ENCODE assay signal across 9 cellular contexts in genomic region chrX:85851418-85851817, GRCh38.
DNase-seq lines count a peak whose midpoint lies in the region; ATAC-seq, FAIRE-seq and TF ChIP-seq lines count a peak whose summit lies in the region.
"Had no signal": no experiment of that assay in that cellular context is flagged by ENCODE, and none has a peak within 500 bp of the region (broad histone marks: within the 10 kb centered on the region; RNA-seq: fewer than 3 reads in every experiment).

No MANE protein-coding gene starts in this region.

- H3K4me2 ChIP-seq in endothelial cell of umbilical vein (ENCODE audit: insufficient read depth, low read length), result no peak overlapping the region

- CTCF ChIA-PET in activated CD4-positive, alpha-beta memory T cell treated with anti-CD3 and anti-CD28 coated beads for 36 hours (lab: Charles Lee), result no interaction called here
- CTCF ChIA-PET in activated CD4-positive, alpha-beta memory T cell treated with anti-CD3 and anti-CD28 coated beads, Interleukin-2, amount 10 ng/mL, durations not matched to agents 7 days and 5 days (lab: Charles Lee), result no interaction called here
- CTCF ChIA-PET in endothelial cell of umbilical vein (lab: Charles Lee), result interaction anchor here (1.1 to 3.4 kb wide), 2 partner anchors 9 to 1095 kb away, joined by 3 to 19 read pairs; no protein-coding TSS in a partner anchor

- no peaks in the 10 kb centered on the region for H3K9me3 ChIP-seq in endothelial cell of umbilical vein (replicated peaks; ENCODE audit: control insufficient read depth, insufficient read depth, low read length)

- no peak overlapping the region for H3K9ac ChIP-seq in endothelial cell of umbilical vein (replicated peaks; ENCODE audit: extremely low read depth, insufficient read depth, low read length)

- no peak for FAIRE-seq in endothelial cell of umbilical vein (lab: Jason Lieb, UNC)

- POLR2A ChIA-PET in activated CD4-positive, alpha-beta memory T cell treated with anti-CD3 and anti-CD28 coated beads for 36 hours (lab: Charles Lee), result no interaction called here
- POLR2A ChIA-PET in activated CD4-positive, alpha-beta memory T cell treated with anti-CD3 and anti-CD28 coated beads, Interleukin-2, amount 10 ng/mL, durations not matched to agents 7 days and 5 days (lab: Charles Lee), result no interaction called here
- POLR2A ChIA-PET in endothelial cell of umbilical vein (lab: Charles Lee), result no interaction called here

- no peaks in the 10 kb centered on the region for H3K4me1 ChIP-seq in endothelial cell of umbilical vein (ENCODE audit: control insufficient read depth, extremely low read depth, insufficient read depth, low read length)

- TF ChIP-seq CTCF in endothelial cell of umbilical vein (IDR thresholded peaks at IDR 0.05; ENCODE audit: extremely low read depth in 1 of 2, insufficient read depth in 1 of 2, low read depth in 1 of 2, low read length in 2 of 2) (peak in 1 of 2 donors; percentile 31), progenitor cell of endocrine pancreas (IDR thresholded peaks at IDR 0.05; ENCODE audit: unreplicated experiment) (peak; percentile 75)

- no peak for TF ChIP-seq POLR2A in endothelial cell of umbilical vein (IDR thresholded peaks at IDR 0.05; ENCODE audit: low read depth, low read length)

- H4K20me1 ChIP-seq in endothelial cell of umbilical vein (replicated peaks; ENCODE audit: control insufficient read depth, extremely low read depth, insufficient read depth, low read length), result no peaks in the 10 kb centered on the region

- H3K36me3 ChIP-seq in endothelial cell of umbilical vein (ENCODE audit: control insufficient read depth in 2 of 2, extremely low read depth in 1 of 2, insufficient read depth in 2 of 2, low read length in 2 of 2), result no peaks in the 10 kb centered on the region

- ATAC-seq in GM19395 (IDR thresholded peaks at IDR 0.05; ENCODE audit: unreplicated experiment) (no peak), HG02678 (IDR thresholded peaks at IDR 0.05; ENCODE audit: unreplicated experiment) (no peak)

- DNase-seq in activated CD4-positive, alpha-beta memory T cell treated with anti-CD3 and anti-CD28 coated beads for 36 hours, result peak; percentile 15
- no peak for DNase-seq in activated CD4-positive, alpha-beta memory T cell treated with anti-CD3 and anti-CD28 coated beads, Interleukin-2, amount 10 ng/mL, durations not matched to agents 7 days and 5 days
- DNase-seq in Jurkat, Clone E6-1 (ENCODE audit: low read depth, low spot score), result peak; percentile 1
- peak; percentile 1 for DNase-seq in endothelial cell of umbilical vein (ENCODE audit: low read depth, low spot score)
- peak; percentile 25 for DNase-seq in progenitor cell of endocrine pancreas (ENCODE audit: low spot score, unreplicated experiment)
- DNase-seq in activated naive CD4-positive, alpha-beta T cell treated with anti-CD3 and anti-CD28 coated beads, Interleukin-2, amount 50 U/mL, for 16 hours, result no peak

- no peak overlapping the region for H3K4me3 Mint-ChIP-seq in activated CD4-positive, alpha-beta memory T cell treated with anti-CD3 and anti-CD28 coated beads for 36 hours
- H3K4me3 Mint-ChIP-seq in activated CD4-positive, alpha-beta memory T cell treated with anti-CD3 and anti-CD28 coated beads, Interleukin-2, amount 10 ng/mL, durations not matched to agents 7 days and 5 days, result no peak overlapping the region
- no peak overlapping the region for H3K4me3 Mint-ChIP-seq in progenitor cell of endocrine pancreas (ENCODE audit: low read depth)
- H3K4me3 Mint-ChIP-seq: activated naive CD4-positive, alpha-beta T cell treated with anti-CD3 and anti-CD28 coated beads, Interleukin-2, amount 50 U/mL, for 24 hours had no signal

- no peak overlapping the region for H3K27ac Mint-ChIP-seq in activated CD4-positive, alpha-beta memory T cell treated with anti-CD3 and anti-CD28 coated beads for 36 hours
- no peak overlapping the region for H3K27ac Mint-ChIP-seq in activated CD4-positive, alpha-beta memory T cell treated with anti-CD3 and anti-CD28 coated beads, Interleukin-2, amount 10 ng/mL, durations not matched to agents 7 days and 5 days
- H3K27ac Mint-ChIP-seq in progenitor cell of endocrine pancreas, result no peak overlapping the region
- H3K27ac Mint-ChIP-seq: activated naive CD4-positive, alpha-beta T cell treated with anti-CD3 and anti-CD28 coated beads, Interleukin-2, amount 50 U/mL, for 24 hours had no signal

- dilution Hi-C loops in endothelial cell of umbilical vein (cut with MboI; ENCODE audit: extremely low pct_ligation_motif_present, low sequenced_read_pairs), result no loop called here

- H3K79me2 ChIP-seq in endothelial cell of umbilical vein (ENCODE audit: control insufficient read depth, insufficient read depth, low read length), result no peaks in the 10 kb centered on the region

- no peaks in the 10 kb centered on the region for H3K9me1 ChIP-seq in endothelial cell of umbilical vein (replicated peaks; ENCODE audit: control insufficient read depth, extremely low read depth, insufficient read depth, low read length)

- intact Hi-C loops in activated CD4-positive, alpha-beta memory T cell treated with anti-CD3 and anti-CD28 coated beads for 36 hours (cut with micrococcal nuclease), result no loop called here
- intact Hi-C loops in endothelial cell of umbilical vein (cut with micrococcal nuclease), result loop anchor here (5.0 to 10.0 kb wide), 2 partner anchors 193 to 1096 kb away; partner anchors contain the start of gene CHM

- no peak overlapping the region for H3K27ac ChIP-seq in endothelial cell of umbilical vein (ENCODE audit: insufficient read depth, low read depth, low read length)

- H3K27me3 ChIP-seq in endothelial cell of umbilical vein (ENCODE audit: control insufficient read depth in 2 of 2, insufficient read depth in 2 of 2, low read length in 2 of 2), result no peaks in the 10 kb centered on the region

- H3K9me3 Mint-ChIP-seq in activated CD4-positive, alpha-beta memory T cell treated with anti-CD3 and anti-CD28 coated beads for 36 hours, result no peaks in the 10 kb centered on the region
- no peaks in the 10 kb centered on the region for H3K9me3 Mint-ChIP-seq in activated CD4-positive, alpha-beta memory T cell treated with anti-CD3 and anti-CD28 coated beads, Interleukin-2, amount 10 ng/mL, durations not matched to agents 7 days and 5 days
- H3K9me3 Mint-ChIP-seq in progenitor cell of endocrine pancreas (ENCODE audit: low read depth), result no peaks in the 10 kb centered on the region
- H3K9me3 Mint-ChIP-seq: activated naive CD4-positive, alpha-beta T cell treated with anti-CD3 and anti-CD28 coated beads, Interleukin-2, amount 50 U/mL, for 24 hours had no signal

- H3K4me3 ChIP-seq in Jurkat, Clone E6-1 (ENCODE audit: low read length), result no peak overlapping the region
- H3K4me3 ChIP-seq in endothelial cell of umbilical vein (replicated peaks in 1 of 3; ENCODE audit: insufficient read depth in 1 of 3, low read depth in 1 of 3, low read length in 3 of 3), result no peak overlapping the region

- no peaks in the 10 kb centered on the region for H3K27me3 Mint-ChIP-seq in activated CD4-positive, alpha-beta memory T cell treated with anti-CD3 and anti-CD28 coated beads for 36 hours
- no peaks in the 10 kb centered on the region for H3K27me3 Mint-ChIP-seq in activated CD4-positive, alpha-beta memory T cell treated with anti-CD3 and anti-CD28 coated beads, Interleukin-2, amount 10 ng/mL, durations not matched to agents 7 days and 5 days
- H3K27me3 Mint-ChIP-seq in progenitor cell of endocrine pancreas, result no peaks in the 10 kb centered on the region
- H3K27me3 Mint-ChIP-seq: activated naive CD4-positive, alpha-beta T cell treated with anti-CD3 and anti-CD28 coated beads, Interleukin-2, amount 50 U/mL, for 24 hours had no signal

- no peak overlapping the region for H2AFZ ChIP-seq in endothelial cell of umbilical vein (ENCODE audit: low read depth, low read length)

- no peaks in the 10 kb centered on the region for H3K4me1 Mint-ChIP-seq in activated CD4-positive, alpha-beta memory T cell treated with anti-CD3 and anti-CD28 coated beads for 36 hours (ENCODE audit: low read depth)
- no peaks in the 10 kb centered on the region for H3K4me1 Mint-ChIP-seq in activated CD4-positive, alpha-beta memory T cell treated with anti-CD3 and anti-CD28 coated beads, Interleukin-2, amount 10 ng/mL, durations not matched to agents 7 days and 5 days
- peaks cover 6% of the 10 kb centered on the region for H3K4me1 Mint-ChIP-seq in progenitor cell of endocrine pancreas (ENCODE audit: low read depth)
- H3K4me1 Mint-ChIP-seq: activated naive CD4-positive, alpha-beta T cell treated with anti-CD3 and anti-CD28 coated beads, Interleukin-2, amount 50 U/mL, for 24 hours had no signal

- no TSS peak for BruUV-seq in endothelial cell of umbilical vein (replicated peaks; lab: Mats Ljungman, UMichigan)

- H3K36me3 Mint-ChIP-seq in activated CD4-positive, alpha-beta memory T cell treated with anti-CD3 and anti-CD28 coated beads for 36 hours, result no peaks in the 10 kb centered on the region
- H3K36me3 Mint-ChIP-seq in activated CD4-positive, alpha-beta memory T cell treated with anti-CD3 and anti-CD28 coated beads, Interleukin-2, amount 10 ng/mL, durations not matched to agents 7 days and 5 days (ENCODE audit: low read depth), result no peaks in the 10 kb centered on the region
- H3K36me3 Mint-ChIP-seq in progenitor cell of endocrine pancreas (ENCODE audit: insufficient read depth), result no peaks in the 10 kb centered on the region
- H3K36me3 Mint-ChIP-seq: activated naive CD4-positive, alpha-beta T cell treated with anti-CD3 and anti-CD28 coated beads, Interleukin-2, amount 50 U/mL, for 24 hours had no signal

TF ChIP-seq in endothelial cell of umbilical vein, 7 proteins besides CTCF, POLR2A, EP300 and RAD21:
- no peak for TF ChIP-seq FOS (IDR thresholded peaks at IDR 0.05; ENCODE audit: borderline replicate concordance, insufficient read depth, low read length)
- TF ChIP-seq JUN (IDR thresholded peaks at IDR 0.05; ENCODE audit: borderline replicate concordance, insufficient read depth, insufficient read length, low read depth), result no peak
- TF ChIP-seq POLR2AphosphoS5 (IDR thresholded peaks at IDR 0.05; ENCODE audit: insufficient read depth, low read depth, low read length), result no peak
- no peak for TF ChIP-seq MAX (IDR thresholded peaks at IDR 0.05; ENCODE audit: insufficient read depth, insufficient read length)
- no peak for TF ChIP-seq EZH2 (IDR thresholded peaks at IDR 0.05; ENCODE audit: borderline replicate concordance, low read depth, low read length, severe bottlenecking)
- TF ChIP-seq MYC (IDR thresholded peaks at IDR 0.05; ENCODE audit: low read depth, low read length), result no peak
- TF ChIP-seq GATA2 (IDR thresholded peaks at IDR 0.05; ENCODE audit: insufficient read depth, insufficient read length, low read depth, low read length), result no peak

Comparison
In these comparisons a context has a peak if more than half of its experiments do, and no peak if none do; other contexts are left out.
1. DNase-seq: peak in activated CD4-positive, alpha-beta memory T cell treated with anti-CD3 and anti-CD28 coated beads for 36 hours (single experiment), Jurkat, Clone E6-1 (single experiment), endothelial cell of umbilical vein (single experiment) and progenitor cell of endocrine pancreas (single experiment); none in activated CD4-positive, alpha-beta memory T cell treated with anti-CD3 and anti-CD28 coated beads, Interleukin-2, amount 10 ng/mL, durations not matched to agents 7 days and 5 days (single experiment) and activated naive CD4-positive, alpha-beta T cell treated with anti-CD3 and anti-CD28 coated beads, Interleukin-2, amount 50 U/mL, for 16 hours (single experiment).